In the genomic region with DNA sequence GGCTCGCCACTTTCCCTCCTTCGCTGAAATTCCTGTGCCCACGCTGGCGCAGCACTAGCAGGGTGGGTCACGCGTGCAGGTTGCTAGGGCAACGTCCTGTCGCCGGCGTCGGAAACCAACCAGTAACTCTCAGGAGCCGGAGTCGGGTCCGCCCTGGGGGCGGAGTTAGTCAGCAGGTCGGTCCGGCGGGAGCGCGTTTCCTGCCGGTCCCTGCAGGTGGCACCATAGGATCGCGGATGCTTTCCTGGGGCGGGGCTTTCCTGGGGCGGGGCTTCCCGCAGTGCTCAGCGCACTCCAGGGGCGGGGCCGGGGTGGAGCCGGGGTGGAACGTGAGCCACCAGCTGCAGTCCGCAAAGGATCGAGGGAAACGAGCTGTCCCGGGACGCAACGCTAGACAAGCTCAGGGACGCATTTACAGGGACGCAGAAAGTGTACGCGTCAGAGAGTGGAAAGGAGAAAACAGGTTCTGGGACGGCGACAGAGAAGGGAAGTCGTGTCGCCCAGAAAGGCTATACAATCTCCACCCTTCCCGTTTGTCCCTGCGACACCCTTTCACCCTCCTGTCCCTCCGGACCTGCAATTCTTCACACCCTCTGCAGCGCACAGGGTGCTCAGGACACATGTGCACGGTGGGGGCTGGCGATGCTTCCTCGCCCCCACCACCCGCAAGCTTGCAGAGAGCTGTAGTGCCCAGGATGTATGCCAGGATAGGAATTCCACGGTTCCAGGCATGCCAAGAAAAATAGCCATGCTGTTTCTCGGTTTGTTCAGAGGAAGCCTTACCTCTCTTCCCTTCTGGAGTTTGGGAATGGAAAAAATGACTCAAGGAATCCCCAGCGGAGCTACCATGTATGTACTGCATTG, we compare ENCODE assay signal across 8 cellular contexts. TPM values are rescaled to one million over a fixed set of nuclear protein-coding genes. Genes with fewer than 3 reads are reported as not detected.
DNase-seq lines count a peak whose midpoint lies in the region; ATAC-seq and TF ChIP-seq lines count a peak whose summit lies in the region.

No MANE protein-coding gene starts in this region.

- POLR2A ChIA-PET in Caco-2 (lab: Charles Lee), result interaction anchor here (0.5 to 1.3 kb wide), 14 partner anchors 12 to 375 kb away, joined by 3 to 26 read pairs (median 4); a partner anchor contains a TSS

- H3K27me3 ChIP-seq in Caco-2 (replicated peaks; ENCODE audit: control insufficient read depth, insufficient read depth, low read length) (peaks cover 5% of the 10 kb centered on the region), HUES6 (ENCODE audit: control insufficient read depth, insufficient read depth, low read length) (peaks cover 23% of the 10 kb centered on the region), NT2/D1 (ENCODE audit: insufficient read depth, insufficient read length) (peaks cover 18% of the 10 kb centered on the region), endocrine pancreas (ENCODE audit: control insufficient read depth, insufficient read depth, low read length) (no peaks in the 10 kb centered on the region)

- CTCF ChIA-PET in Caco-2 (lab: Charles Lee), result interaction anchor here (0.5 to 3.6 kb wide), 66 partner anchors 8 to 1389 kb away, joined by 3 to 225 read pairs (median 5); a partner anchor contains a TSS

- intact Hi-C loops in Caco-2 (cut with micrococcal nuclease; ENCODE audit: unreplicated experiment), result loop anchor here (1.0 to 10.0 kb wide), 11 partner anchors 12 to 594 kb away; a partner anchor contains a TSS

- TF ChIP-seq CTCF in Caco-2 (IDR thresholded peaks at IDR 0.05; ENCODE audit: insufficient read depth in 1 of 2, low read depth in 1 of 2, low read length in 1 of 2, severe bottlenecking in 1 of 2, unreplicated experiment in 1 of 2), result peak; percentile 98 to 100

- H3K36me3 ChIP-seq in Caco-2 (ENCODE audit: control insufficient read depth, insufficient read depth, low read length) (no peaks in the 10 kb centered on the region), HUES6 (ENCODE audit: control insufficient read depth, insufficient read depth, low read length) (no peaks in the 10 kb centered on the region), NT2/D1 (ENCODE audit: insufficient read depth, insufficient read length, low read length) (no peaks in the 10 kb centered on the region), endocrine pancreas (ENCODE audit: control insufficient read depth, insufficient read depth, low read length) (no peaks in the 10 kb centered on the region)

- H3K27ac Mint-ChIP-seq in Caco-2 (ENCODE audit: unreplicated experiment), result peak overlapping the region; percentile 89

- peak; percentile 82 for ATAC-seq in GM21447 (IDR thresholded peaks at IDR 0.05; ENCODE audit: unreplicated experiment)

- no peaks in the 10 kb centered on the region for H3K9me3 Mint-ChIP-seq in Caco-2 (ENCODE audit: unreplicated experiment)

- peak; percentile 100 for DNase-seq in Caco-2
- peak; percentile 79 for DNase-seq in NT2/D1 (ENCODE audit: low read depth, low spot score)
- DNase-seq in activated CD8-positive, alpha-beta memory T cell treated with anti-CD3 and anti-CD28 coated beads, Interleukin-2, amount 50 U/mL, for 1 hour (ENCODE audit: extremely low read depth), result peak; percentile 93
- peak; percentile 99 for DNase-seq in mesenteric fat pad (ENCODE audit: low spot score)
- peak; percentile 94 for DNase-seq in stimulated activated CD8-positive, alpha-beta memory T cell treated with anti-CD3 and anti-CD28 coated beads, Interleukin-12 subunit alpha, Interleukin-12 subunit beta, amount 100 ng/mL, for 4 hours (ENCODE audit: low read depth)

- H3K4me3 Mint-ChIP-seq in Caco-2 (ENCODE audit: unreplicated experiment), result peak overlapping the region; percentile 87

- peaks cover 17% of the 10 kb centered on the region for H3K27me3 Mint-ChIP-seq in Caco-2 (ENCODE audit: insufficient read depth, unreplicated experiment)

- H3K27ac ChIP-seq in HUES6 (ENCODE audit: low read depth, low read length), result no peak overlapping the region

- H3K9ac ChIP-seq in HUES6 (ENCODE audit: low read length) (peak overlapping the region; percentile 58), NT2/D1 (ENCODE audit: insufficient read length, low read depth) (peak overlapping the region; percentile 57), endocrine pancreas (ENCODE audit: control insufficient read depth, insufficient read depth, low read length) (peak overlapping the region; percentile 54)

- H3K4me1 ChIP-seq in Caco-2, result peaks cover 26% of the 10 kb centered on the region
- H3K4me1 ChIP-seq in HUES6 (ENCODE audit: control insufficient read depth, insufficient read depth, low read length), result peaks cover 19% of the 10 kb centered on the region
- peaks cover 16% of the 10 kb centered on the region for H3K4me1 ChIP-seq in NT2/D1 (ENCODE audit: insufficient read depth, insufficient read length)
- H3K4me1 ChIP-seq in endocrine pancreas (ENCODE audit: control insufficient read depth, insufficient read depth, low read length), result no peaks in the 10 kb centered on the region

- H3K9me3 ChIP-seq in Caco-2 (no peaks in the 10 kb centered on the region), HUES6 (ENCODE audit: control insufficient read depth, insufficient read depth, low read depth, low read length) (no peaks in the 10 kb centered on the region), NT2/D1 (ENCODE audit: insufficient read depth, low read length) (no peaks in the 10 kb centered on the region), endocrine pancreas (ENCODE audit: control insufficient read depth, low read length) (no peaks in the 10 kb centered on the region)

- BruUV-seq in Caco-2 (replicated peaks; lab: Mats Ljungman, UMichigan), result no TSS peak

- peaks cover 34% of the 10 kb centered on the region for H3K4me1 Mint-ChIP-seq in Caco-2 (ENCODE audit: low read depth, unreplicated experiment)

- H3K4me3 ChIP-seq in Caco-2 (ENCODE audit: low read depth, low read length), result peak overlapping the region; percentile 43
- H3K4me3 ChIP-seq in HUES6 (ENCODE audit: low read depth, low read length), result peak overlapping the region; percentile 64
- peak overlapping the region; percentile 46 for H3K4me3 ChIP-seq in NT2/D1 (ENCODE audit: insufficient read length, low read depth)
- peak overlapping the region; percentile 59 for H3K4me3 ChIP-seq in endocrine pancreas (ENCODE audit: control insufficient read depth, insufficient read depth, low read length)

- H3K36me3 Mint-ChIP-seq in Caco-2 (ENCODE audit: insufficient read depth, unreplicated experiment), result peaks cover 13% of the 10 kb centered on the region

RNA-seq across cellular contexts. Expression of a gene that starts 12.3 kb away (rescaled TPM):
- total RNA-seq in Caco-2 (2022) (2.0 and 6.7 TPM in 2 replicates), mesenteric fat pad (64.4 TPM)

RNA-seq across cellular contexts. Expression of a gene that starts 22.9 kb away (rescaled TPM):
- total RNA-seq in Caco-2 (2022) (322 and 356 TPM in 2 replicates), mesenteric fat pad (171 TPM)

RNA-seq across cellular contexts. Expression of a gene that starts 54.4 kb away (rescaled TPM):
- total RNA-seq in Caco-2 (2022) (425 and 427 TPM in 2 replicates), mesenteric fat pad (105 TPM)
